Comparison of ENCODE assay signal across 23 cellular contexts in the genomic region with DNA sequence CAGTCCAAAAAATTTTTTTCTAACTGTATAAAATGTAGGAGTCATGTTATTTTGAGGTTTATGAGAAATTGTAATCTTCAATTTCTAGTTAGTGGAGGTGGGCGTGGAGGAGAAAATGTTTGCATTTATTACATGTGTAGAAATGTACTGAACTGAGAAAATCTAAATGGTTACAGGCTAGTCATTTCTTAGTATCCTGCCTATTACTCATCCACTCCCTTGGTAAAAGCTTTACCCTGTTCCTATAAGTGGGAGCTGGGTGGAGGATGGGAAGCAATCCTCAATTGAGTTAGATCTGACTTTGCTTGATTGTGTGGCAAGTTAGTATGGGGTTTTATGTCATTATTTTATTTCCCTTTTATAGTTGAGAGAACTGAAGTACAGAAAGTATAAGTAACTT.
"Had no signal": no experiment of that assay in that cellular context is flagged by ENCODE, and none has a peak within 500 bp of the region (broad histone marks: within the 10 kb centered on the region; RNA-seq: fewer than 3 reads in every experiment).

No MANE protein-coding gene starts in this region.

- H3K27me3 ChIP-seq: brain microvascular endothelial cell, esophagus muscularis mucosa, neural progenitor cell, thyroid gland had no signal

- H3K4me1 Mint-ChIP-seq: activated B cell treated with CpG ODN at 0.5 μM for 24 hours; activated naive CD4-positive, alpha-beta T cell treated with anti-CD3 and anti-CD28 coated beads, Interleukin-2, amount 10 ng/mL, durations not matched to agents 7 days and 5 days; central memory CD8-positive, alpha-beta T cell; naive thymus-derived CD8-positive, alpha-beta T cell had no signal

- H3K27ac Mint-ChIP-seq: activated B cell treated with CpG ODN at 0.5 μM for 24 hours; activated naive CD4-positive, alpha-beta T cell treated with anti-CD3 and anti-CD28 coated beads, Interleukin-2, amount 10 ng/mL, durations not matched to agents 7 days and 5 days; effector memory CD8-positive, alpha-beta T cell; naive thymus-derived CD8-positive, alpha-beta T cell; stimulated activated naive CD8-positive, alpha-beta T cell treated with anti-CD3 and anti-CD28 coated beads, Interleukin-15, Interleukin-2, amounts not matched to agents 100 ng/mL and 50 ng/mL, for 24 hours; T-helper 17 cell had no signal

- H3K4me3 ChIP-seq: dorsolateral prefrontal cortex, esophagus muscularis mucosa, heart right ventricle, lower lobe of right lung, neural progenitor cell, thyroid gland had no signal

- H3K9me3 ChIP-seq: esophagus muscularis mucosa, heart right ventricle, lower lobe of right lung, thyroid gland had no signal

- H3K36me3 ChIP-seq: brain microvascular endothelial cell, lower lobe of right lung, thyroid gland had no signal

- H3K27me3 Mint-ChIP-seq: activated B cell treated with CpG ODN at 0.5 μM for 24 hours; activated naive CD4-positive, alpha-beta T cell treated with anti-CD3 and anti-CD28 coated beads, Interleukin-2, amount 10 ng/mL, durations not matched to agents 7 days and 5 days; central memory CD8-positive, alpha-beta T cell; effector memory CD8-positive, alpha-beta T cell; naive thymus-derived CD8-positive, alpha-beta T cell; stimulated activated naive CD8-positive, alpha-beta T cell treated with anti-CD3 and anti-CD28 coated beads, Interleukin-15, Interleukin-2, amounts not matched to agents 100 ng/mL and 50 ng/mL, for 24 hours; T-helper 17 cell had no signal

- DNase-seq: activated B cell treated with CpG ODN at 0.5 μM for 24 hours; activated CD4-positive, alpha-beta T cell treated with anti-CD3 and anti-CD28 coated beads for 4 hours; activated CD4-positive, alpha-beta T cell treated with anti-CD3 and anti-CD28 coated beads, Interleukin-2, amount 50 U/mL, for 48 hours; activated CD8-positive, alpha-beta memory T cell treated with anti-CD3 and anti-CD28 coated beads, Interleukin-2, amount 50 U/mL, for 48 hours; activated effector memory CD4-positive, alpha-beta T cell treated with anti-CD3 and anti-CD28 coated beads, Interleukin-2, amount 50 U/mL, for 16 hours; activated naive CD4-positive, alpha-beta T cell treated with anti-CD3 and anti-CD28 coated beads, Interleukin-2, amount 10 ng/mL, durations not matched to agents 7 days and 5 days; activated T-cell treated with anti-CD3 and anti-CD28 coated beads, Interleukin-2, amount 50 U/mL, for 48 hours; brain microvascular endothelial cell; dorsolateral prefrontal cortex; effector memory CD8-positive, alpha-beta T cell; heart right ventricle; lower lobe of right lung; naive thymus-derived CD8-positive, alpha-beta T cell; posterior cingulate gyrus; stimulated activated CD4-positive, alpha-beta T cell treated with anti-CD3 and anti-CD28 coated beads, Interleukin-4, amount 100 ng/mL, for 24 hours; substantia nigra; T-helper 17 cell; thyroid gland had no signal

- ATAC-seq: effector memory CD8-positive, alpha-beta T cell; heart right ventricle; left lobe of liver; lower lobe of right lung; naive thymus-derived CD8-positive, alpha-beta T cell; T-helper 17 cell had no signal

- H3K27ac ChIP-seq: brain microvascular endothelial cell, dorsolateral prefrontal cortex, esophagus muscularis mucosa, heart right ventricle, lower lobe of right lung, thyroid gland had no signal

- H3K9me3 Mint-ChIP-seq: activated B cell treated with CpG ODN at 0.5 μM for 24 hours; activated naive CD4-positive, alpha-beta T cell treated with anti-CD3 and anti-CD28 coated beads, Interleukin-2, amount 10 ng/mL, durations not matched to agents 7 days and 5 days; central memory CD8-positive, alpha-beta T cell; effector memory CD8-positive, alpha-beta T cell; naive thymus-derived CD8-positive, alpha-beta T cell; neural progenitor cell; stimulated activated naive CD8-positive, alpha-beta T cell treated with anti-CD3 and anti-CD28 coated beads, Interleukin-15, Interleukin-2, amounts not matched to agents 100 ng/mL and 50 ng/mL, for 24 hours had no signal

- H3K4me3 Mint-ChIP-seq: activated B cell treated with CpG ODN at 0.5 μM for 24 hours; activated naive CD4-positive, alpha-beta T cell treated with anti-CD3 and anti-CD28 coated beads, Interleukin-2, amount 10 ng/mL, durations not matched to agents 7 days and 5 days; central memory CD8-positive, alpha-beta T cell; effector memory CD8-positive, alpha-beta T cell; naive thymus-derived CD8-positive, alpha-beta T cell; neural progenitor cell; stimulated activated naive CD8-positive, alpha-beta T cell treated with anti-CD3 and anti-CD28 coated beads, Interleukin-15, Interleukin-2, amounts not matched to agents 100 ng/mL and 50 ng/mL, for 24 hours; T-helper 17 cell had no signal

- H3K4me1 ChIP-seq: esophagus muscularis mucosa, heart right ventricle, lower lobe of right lung, neural progenitor cell, thyroid gland had no signal

- H3K9ac ChIP-seq: neural progenitor cell had no signal
